Comparison of ENCODE assay signal across 36 cellular contexts in the genomic region with DNA sequence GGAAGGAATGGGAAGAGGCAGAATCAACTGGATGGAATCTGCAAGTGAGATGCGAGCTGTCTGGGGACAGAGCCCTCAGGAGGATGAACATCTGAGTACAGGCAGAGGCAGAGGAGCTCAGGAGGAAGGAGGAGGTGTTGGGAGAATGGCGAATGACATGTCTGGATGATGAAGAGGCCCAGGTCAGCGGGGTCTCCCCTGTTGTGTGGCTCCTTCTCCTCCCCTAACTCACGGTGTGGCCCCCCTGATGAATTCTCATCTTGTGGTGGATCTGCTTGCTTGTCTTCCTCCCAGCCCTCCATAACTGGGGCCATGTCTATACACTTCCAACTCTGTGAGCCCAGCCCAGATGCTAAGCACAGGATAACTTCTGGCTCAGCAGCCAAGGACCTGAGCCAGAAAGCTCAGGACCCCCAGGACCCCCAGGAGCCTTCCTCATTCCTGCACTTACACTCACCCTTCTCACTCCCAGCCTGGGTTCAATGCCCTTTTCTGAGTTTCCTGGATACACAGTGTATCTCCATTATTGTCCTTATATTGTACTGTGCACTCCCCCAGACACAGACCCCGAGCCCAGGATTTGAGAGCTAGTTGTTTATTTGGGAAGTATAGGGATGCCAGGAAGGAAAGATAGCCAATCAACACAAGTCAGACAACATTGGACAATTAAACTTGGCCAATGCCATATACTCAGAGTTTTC.
"Had no signal": no experiment of that assay in that cellular context is flagged by ENCODE, and none has a peak within 500 bp of the region (broad histone marks: within the 10 kb centered on the region; RNA-seq: fewer than 3 reads in every experiment).

No MANE protein-coding gene starts in this region.

- H3K4me3 Mint-ChIP-seq: activated B cell treated with CpG ODN at 0.5 μM for 24 hours; activated CD4-positive, alpha-beta memory T cell treated with anti-CD3 and anti-CD28 coated beads, Interleukin-2, amount 10 ng/mL, durations not matched to agents 7 days and 5 days; activated CD4-positive, alpha-beta T cell treated with anti-CD3 and anti-CD28 coated beads, Interleukin-2, amount 10 ng/mL, durations not matched to agents 24 days and 14 days; activated CD8-positive, alpha-beta memory T cell treated with anti-CD3 and anti-CD28 coated beads, Interleukin-2, amount 10 ng/mL, durations not matched to agents 7 days and 5 days; activated CD8-positive, alpha-beta T cell treated with anti-CD3 and anti-CD28 coated beads, Interleukin-2, amount 10 ng/mL, durations not matched to agents 7 days and 5 days; activated naive CD4-positive, alpha-beta T cell treated with anti-CD3 and anti-CD28 coated beads, Interleukin-2, amount 10 ng/mL, durations not matched to agents 7 days and 5 days; activated naive CD4-positive, alpha-beta T cell treated with anti-CD3 and anti-CD28 coated beads, Interleukin-2, amount 50 U/mL, for 24 hours; activated naive CD8-positive, alpha-beta T cell; activated naive CD8-positive, alpha-beta T cell treated with anti-CD3 and anti-CD28 coated beads, Interleukin-2, amount 10 ng/mL, durations not matched to agents 7 days and 5 days; activated naive CD8-positive, alpha-beta T cell treated with anti-CD3 and anti-CD28 coated beads, Interleukin-2, amount 50 U/mL, for 24 hours; activated T-cell treated with anti-CD3 and anti-CD28 coated beads, Interleukin-2, amount 50 U/mL, for 24 hours; brain; central memory CD8-positive, alpha-beta T cell; T-helper 1 cell treated with Interleukin-12 subunit alpha and Interleukin-12 subunit beta and Interleukin-4 antibody, amounts not matched to agents 30 μg/mL and 1 μg/mL, for 36 hours; T-helper 2 cell treated with Interferon-gamma antibody and Interleukin-4, amounts not matched to agents 5 μg/mL and 100 μg/mL, for 36 hours had no signal

- ATAC-seq: activated CD8-positive, alpha-beta memory T cell treated with anti-CD3 and anti-CD28 coated beads, Interleukin-2, amount 10 ng/mL, durations not matched to agents 7 days and 5 days; activated CD8-positive, alpha-beta T cell treated with anti-CD3 and anti-CD28 coated beads, Interleukin-2, amount 10 ng/mL, durations not matched to agents 7 days and 5 days; activated naive CD8-positive, alpha-beta T cell treated with anti-CD3 and anti-CD28 coated beads, Interleukin-2, amount 50 U/mL, for 24 hours had no signal

- H3K27ac ChIP-seq: ascending aorta, cardiac muscle cell, VCaP had no signal

- H3K4me1 Mint-ChIP-seq: activated B cell treated with CpG ODN at 0.5 μM for 24 hours; activated CD4-positive, alpha-beta memory T cell treated with anti-CD3 and anti-CD28 coated beads, Interleukin-2, amount 10 ng/mL, durations not matched to agents 7 days and 5 days; activated CD4-positive, alpha-beta T cell treated with anti-CD3 and anti-CD28 coated beads, Interleukin-2, amount 10 ng/mL, durations not matched to agents 24 days and 14 days; activated CD8-positive, alpha-beta memory T cell treated with anti-CD3 and anti-CD28 coated beads, Interleukin-2, amount 10 ng/mL, durations not matched to agents 7 days and 5 days; activated naive CD4-positive, alpha-beta T cell treated with anti-CD3 and anti-CD28 coated beads, Interleukin-2, amount 10 ng/mL, durations not matched to agents 7 days and 5 days; activated naive CD4-positive, alpha-beta T cell treated with anti-CD3 and anti-CD28 coated beads, Interleukin-2, amount 50 U/mL, for 24 hours; activated naive CD8-positive, alpha-beta T cell treated with anti-CD3 and anti-CD28 coated beads, Interleukin-2, amount 10 ng/mL, durations not matched to agents 7 days and 5 days; activated naive CD8-positive, alpha-beta T cell treated with anti-CD3 and anti-CD28 coated beads, Interleukin-2, amount 50 U/mL, for 24 hours; brain; central memory CD8-positive, alpha-beta T cell had no signal

- H3K4me3 ChIP-seq: ascending aorta, cardiac muscle cell had no signal

- H3K9me3 ChIP-seq: ascending aorta had no signal

- DNase-seq: activated B cell treated with CpG ODN at 0.5 μM for 24 hours; activated CD4-positive, alpha-beta memory T cell treated with anti-CD3 and anti-CD28 coated beads, Interleukin-2, amount 10 ng/mL, durations not matched to agents 7 days and 5 days; activated CD4-positive, alpha-beta T cell treated with anti-CD3 and anti-CD28 coated beads for 4 hours; activated CD4-positive, alpha-beta T cell treated with anti-CD3 and anti-CD28 coated beads, Interleukin-2, amount 10 ng/mL, durations not matched to agents 24 days and 14 days; activated CD4-positive, alpha-beta T cell treated with anti-CD3 and anti-CD28 coated beads, Interleukin-2, amount 50 U/mL, for 1 hour; activated CD4-positive, alpha-beta T cell treated with anti-CD3 and anti-CD28 coated beads, Interleukin-2, amount 50 U/mL, for 4 hours; activated CD4-positive, CD25-positive, alpha-beta regulatory T cell treated with anti-CD3 and anti-CD28 coated beads, Interleukin-2, amount 50 U/mL, for 72 hours; activated CD8-positive, alpha-beta memory T cell treated with anti-CD3 and anti-CD28 coated beads for 24 hours; activated CD8-positive, alpha-beta memory T cell treated with anti-CD3 and anti-CD28 coated beads, Interleukin-2, amount 10 ng/mL, durations not matched to agents 7 days and 5 days; activated CD8-positive, alpha-beta memory T cell treated with anti-CD3 and anti-CD28 coated beads, Interleukin-2, amount 50 U/mL, for 48 hours; activated CD8-positive, alpha-beta T cell treated with anti-CD3 and anti-CD28 coated beads, Interleukin-2, amount 10 ng/mL, durations not matched to agents 7 days and 5 days; activated effector memory CD4-positive, alpha-beta T cell treated with Interleukin-2 at 50 U/mL for 16 hours; activated gamma-delta T cell; activated naive CD4-positive, alpha-beta T cell treated with anti-CD3 and anti-CD28 coated beads, Interleukin-2, amount 10 ng/mL, durations not matched to agents 7 days and 5 days; activated naive CD4-positive, alpha-beta T cell treated with Interleukin-2 at 50 U/mL for 16 hours; activated naive CD8-positive, alpha-beta T cell treated with anti-CD3 and anti-CD28 coated beads, Interleukin-2, amount 10 ng/mL, durations not matched to agents 7 days and 5 days; activated naive CD8-positive, alpha-beta T cell treated with anti-CD3 and anti-CD28 coated beads, Interleukin-2, amount 50 U/mL, for 24 hours; activated T-cell treated with anti-CD3 and anti-CD28 coated beads, Interleukin-2, amount 50 U/mL, for 24 hours; activated T-cell treated with anti-CD3 and anti-CD28 coated beads, Interleukin-2, amount 50 U/mL, for 48 hours; amygdala; anterior cingulate cortex; caudate nucleus; SW 1271; T-helper 1 cell; T-helper 2 cell; T-helper 9 cell had no signal

- H3K36me3 ChIP-seq: ascending aorta, cardiac muscle cell had no signal

- H3K27me3 Mint-ChIP-seq: activated B cell treated with CpG ODN at 0.5 μM for 24 hours; activated CD4-positive, alpha-beta memory T cell treated with anti-CD3 and anti-CD28 coated beads, Interleukin-2, amount 10 ng/mL, durations not matched to agents 7 days and 5 days; activated CD8-positive, alpha-beta memory T cell treated with anti-CD3 and anti-CD28 coated beads, Interleukin-2, amount 10 ng/mL, durations not matched to agents 7 days and 5 days; activated naive CD4-positive, alpha-beta T cell treated with anti-CD3 and anti-CD28 coated beads, Interleukin-2, amount 10 ng/mL, durations not matched to agents 7 days and 5 days; activated naive CD4-positive, alpha-beta T cell treated with anti-CD3 and anti-CD28 coated beads, Interleukin-2, amount 50 U/mL, for 24 hours; activated naive CD8-positive, alpha-beta T cell treated with anti-CD3 and anti-CD28 coated beads, Interleukin-2, amount 10 ng/mL, durations not matched to agents 7 days and 5 days; activated T-cell treated with anti-CD3 and anti-CD28 coated beads, Interleukin-2, amount 50 U/mL, for 24 hours; central memory CD8-positive, alpha-beta T cell had no signal

- H3K27me3 ChIP-seq: ascending aorta, cardiac muscle cell had no signal

- H3K27ac Mint-ChIP-seq: activated B cell treated with CpG ODN at 0.5 μM for 24 hours; activated CD4-positive, alpha-beta memory T cell treated with anti-CD3 and anti-CD28 coated beads, Interleukin-2, amount 10 ng/mL, durations not matched to agents 7 days and 5 days; activated CD4-positive, alpha-beta T cell treated with anti-CD3 and anti-CD28 coated beads, Interleukin-2, amount 10 ng/mL, durations not matched to agents 24 days and 14 days; activated CD8-positive, alpha-beta memory T cell treated with anti-CD3 and anti-CD28 coated beads, Interleukin-2, amount 10 ng/mL, durations not matched to agents 7 days and 5 days; activated CD8-positive, alpha-beta T cell treated with anti-CD3 and anti-CD28 coated beads, Interleukin-2, amount 10 ng/mL, durations not matched to agents 7 days and 5 days; activated naive CD4-positive, alpha-beta T cell treated with anti-CD3 and anti-CD28 coated beads, Interleukin-2, amount 10 ng/mL, durations not matched to agents 7 days and 5 days; activated naive CD4-positive, alpha-beta T cell treated with anti-CD3 and anti-CD28 coated beads, Interleukin-2, amount 50 U/mL, for 24 hours; activated naive CD8-positive, alpha-beta T cell; activated naive CD8-positive, alpha-beta T cell treated with anti-CD3 and anti-CD28 coated beads, Interleukin-2, amount 10 ng/mL, durations not matched to agents 7 days and 5 days; activated naive CD8-positive, alpha-beta T cell treated with anti-CD3 and anti-CD28 coated beads, Interleukin-2, amount 50 U/mL, for 24 hours; activated T-cell treated with anti-CD3 and anti-CD28 coated beads, Interleukin-2, amount 50 U/mL, for 24 hours; activated T-helper 2 cell treated with anti-CD3 and anti-CD28 coated beads, Interferon-gamma antibody, Interleukin-2, Interleukin-4, amounts not matched to agents 10 μg/mL and 5 μg/mL and 100 μg/mL, durations not matched to agents 14 hours and 24 hours and 36 hours; brain; T-helper 1 cell treated with Interleukin-12 subunit alpha and Interleukin-12 subunit beta and Interleukin-4 antibody, amounts not matched to agents 30 μg/mL and 1 μg/mL, for 36 hours; T-helper 2 cell treated with Interferon-gamma antibody and Interleukin-4, amounts not matched to agents 5 μg/mL and 100 μg/mL, for 36 hours had no signal

- H3K36me3 Mint-ChIP-seq: activated CD8-positive, alpha-beta memory T cell treated with anti-CD3 and anti-CD28 coated beads, Interleukin-2, amount 10 ng/mL, durations not matched to agents 7 days and 5 days; activated naive CD4-positive, alpha-beta T cell treated with anti-CD3 and anti-CD28 coated beads, Interleukin-2, amount 10 ng/mL, durations not matched to agents 7 days and 5 days; activated naive CD4-positive, alpha-beta T cell treated with anti-CD3 and anti-CD28 coated beads, Interleukin-2, amount 50 U/mL, for 24 hours; activated naive CD8-positive, alpha-beta T cell; activated naive CD8-positive, alpha-beta T cell treated with anti-CD3 and anti-CD28 coated beads, Interleukin-2, amount 10 ng/mL, durations not matched to agents 7 days and 5 days; brain had no signal

- H3K4me1 ChIP-seq: ascending aorta had no signal

- H3K9me3 Mint-ChIP-seq: activated B cell treated with CpG ODN at 0.5 μM for 24 hours; activated CD4-positive, alpha-beta memory T cell treated with anti-CD3 and anti-CD28 coated beads, Interleukin-2, amount 10 ng/mL, durations not matched to agents 7 days and 5 days; activated CD4-positive, alpha-beta T cell treated with anti-CD3 and anti-CD28 coated beads, Interleukin-2, amount 10 ng/mL, durations not matched to agents 24 days and 14 days; activated naive CD4-positive, alpha-beta T cell treated with anti-CD3 and anti-CD28 coated beads, Interleukin-2, amount 10 ng/mL, durations not matched to agents 7 days and 5 days; activated naive CD4-positive, alpha-beta T cell treated with anti-CD3 and anti-CD28 coated beads, Interleukin-2, amount 50 U/mL, for 24 hours; activated naive CD8-positive, alpha-beta T cell treated with anti-CD3 and anti-CD28 coated beads, Interleukin-2, amount 10 ng/mL, durations not matched to agents 7 days and 5 days; activated naive CD8-positive, alpha-beta T cell treated with anti-CD3 and anti-CD28 coated beads, Interleukin-2, amount 50 U/mL, for 24 hours; activated T-cell treated with anti-CD3 and anti-CD28 coated beads, Interleukin-2, amount 50 U/mL, for 24 hours; activated T-helper 2 cell treated with anti-CD3 and anti-CD28 coated beads, Interferon-gamma antibody, Interleukin-2, Interleukin-4, amounts not matched to agents 10 μg/mL and 5 μg/mL and 100 μg/mL, durations not matched to agents 14 hours and 24 hours and 36 hours; central memory CD8-positive, alpha-beta T cell; T-helper 1 cell treated with Interleukin-12 subunit alpha and Interleukin-12 subunit beta and Interleukin-4 antibody, amounts not matched to agents 30 μg/mL and 1 μg/mL, for 36 hours; T-helper 2 cell treated with Interferon-gamma antibody and Interleukin-4, amounts not matched to agents 5 μg/mL and 100 μg/mL, for 36 hours had no signal
